In the genomic region with DNA sequence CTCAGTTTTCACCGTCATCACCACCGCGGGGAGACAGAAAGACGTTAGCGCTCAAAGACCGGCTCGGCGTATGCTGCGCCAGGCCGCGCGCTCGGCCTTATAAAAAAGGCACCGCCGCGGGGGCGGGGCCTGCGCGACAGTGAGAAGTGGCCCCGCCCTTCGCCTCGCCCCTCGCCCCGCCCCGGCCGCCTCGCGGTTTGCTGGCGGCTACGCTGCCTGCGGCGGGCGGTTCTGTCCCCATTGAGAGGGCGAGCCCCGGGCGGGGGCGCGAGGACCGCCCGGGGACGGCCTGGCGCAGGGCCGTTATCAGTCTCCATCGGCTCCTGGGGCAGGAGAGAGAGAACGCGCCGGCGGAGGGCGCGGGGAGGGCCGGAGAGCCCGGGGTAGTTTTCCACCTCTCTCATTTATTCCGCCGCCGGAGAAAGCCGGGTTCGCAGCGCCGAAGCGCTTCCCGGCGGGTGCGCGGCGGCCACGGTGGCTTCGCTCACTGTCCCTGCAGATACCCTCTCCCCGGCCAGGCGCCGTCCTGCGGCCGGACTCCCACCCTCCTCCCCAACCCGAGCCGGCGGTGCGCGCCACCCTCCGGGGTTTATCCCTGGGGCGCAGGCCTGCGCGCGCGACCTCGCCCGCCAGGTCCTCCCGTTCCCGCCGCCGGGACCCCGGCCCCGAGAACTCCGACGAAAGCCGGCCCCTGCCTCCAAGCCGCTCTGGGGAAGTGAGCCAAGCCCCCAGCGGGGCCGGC, we compare ENCODE assay signal across 1 cellular context.
TF ChIP-seq lines count a peak whose summit lies in the region.

No MANE protein-coding gene starts in this region.

TF ChIP-seq in HEK293, 187 proteins besides CTCF, POLR2A, EP300 and RAD21 (continued from another document):
- TF ChIP-seq ZNF169 (tag by site-specific recombination; IDR thresholded peaks at IDR 0.05): no peak
- 0 out of 2 replicates have a peak, but pooled peaks have one; percentile 21 for TF ChIP-seq ZBTB7A (tag by site-specific recombination; IDR thresholded peaks at IDR 0.05; ENCODE audit: low read depth)
- peak; percentile 76; the same call in 1 of the 2 replicates for TF ChIP-seq KLF10 (tag by site-specific recombination; IDR thresholded peaks at IDR 0.05)
- TF ChIP-seq, protein P1, sequence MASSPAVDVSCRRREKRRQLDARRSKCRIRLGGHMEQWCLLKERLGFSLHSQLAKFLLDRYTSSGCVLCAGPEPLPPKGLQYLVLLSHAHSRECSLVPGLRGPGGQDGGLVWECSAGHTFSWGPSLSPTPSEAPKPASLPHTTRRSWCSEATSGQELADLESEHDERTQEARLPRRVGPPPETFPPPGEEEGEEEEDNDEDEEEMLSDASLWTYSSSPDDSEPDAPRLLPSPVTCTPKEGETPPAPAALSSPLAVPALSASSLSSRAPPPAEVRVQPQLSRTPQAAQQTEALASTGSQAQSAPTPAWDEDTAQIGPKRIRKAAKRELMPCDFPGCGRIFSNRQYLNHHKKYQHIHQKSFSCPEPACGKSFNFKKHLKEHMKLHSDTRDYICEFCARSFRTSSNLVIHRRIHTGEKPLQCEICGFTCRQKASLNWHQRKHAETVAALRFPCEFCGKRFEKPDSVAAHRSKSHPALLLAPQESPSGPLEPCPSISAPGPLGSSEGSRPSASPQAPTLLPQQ (tag by site-specific recombination; IDR thresholded peaks at IDR 0.05): 0 out of 2 replicates have a peak, but pooled peaks have one; percentile 40
- no peak for TF ChIP-seq SCRT2 (tag by site-specific recombination; IDR thresholded peaks at IDR 0.05)
- peak; percentile 55; the same call in 1 of the 2 replicates for TF ChIP-seq EGR2 (tag by site-specific recombination; IDR thresholded peaks at IDR 0.05; ENCODE audit: low read depth)
- TF ChIP-seq KLF8 (tag by site-specific recombination; IDR thresholded peaks at IDR 0.05): peak; percentile 88
- TF ChIP-seq GLIS1 (tag by site-specific recombination; IDR thresholded peaks at IDR 0.05): peak; percentile 60; the same call in 1 of the 2 replicates
- 0 out of 2 replicates have a peak, but pooled peaks have one; percentile 12 for TF ChIP-seq ZBTB48 (tag by site-specific recombination; IDR thresholded peaks at IDR 0.05)
- TF ChIP-seq, protein P2, sequence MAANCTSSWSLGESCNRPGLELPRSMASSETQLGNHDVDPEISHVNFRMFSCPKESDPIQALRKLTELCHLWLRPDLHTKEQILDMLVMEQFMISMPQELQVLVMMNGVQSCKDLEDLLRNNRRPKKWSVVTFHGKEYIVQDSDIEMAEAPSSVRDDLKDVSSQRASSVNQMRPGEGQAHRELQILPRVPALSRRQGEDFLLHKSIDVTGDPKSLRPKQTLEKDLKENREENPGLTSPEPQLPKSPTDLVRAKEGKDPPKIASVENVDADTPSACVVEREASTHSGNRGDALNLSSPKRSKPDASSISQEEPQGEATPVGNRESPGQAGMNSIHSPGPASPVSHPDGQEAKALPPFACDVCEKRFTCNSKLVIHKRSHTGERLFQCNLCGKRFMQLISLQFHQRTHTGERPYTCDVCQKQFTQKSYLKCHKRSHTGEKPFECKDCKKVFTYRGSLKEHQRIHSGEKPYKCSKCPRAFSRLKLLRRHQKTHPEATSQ (tag by site-specific recombination; IDR thresholded peaks at IDR 0.05): peak; percentile 55; the same call in 1 of the 2 replicates
- peak; percentile 16; the same call in 1 of the 2 replicates for TF ChIP-seq ZNF623 (tag by site-specific recombination; IDR thresholded peaks at IDR 0.05)
- TF ChIP-seq SP2 (tag by site-specific recombination; IDR thresholded peaks at IDR 0.05): peak; percentile 15
- TF ChIP-seq ZNF792 (tag by site-specific recombination; IDR thresholded peaks at IDR 0.05): 0 out of 2 replicates have a peak, but pooled peaks have one; percentile 32
- TF ChIP-seq FEZF1 (tag by site-specific recombination; IDR thresholded peaks at IDR 0.05): 0 out of 2 replicates have a peak, but pooled peaks have one; percentile 5
- TF ChIP-seq GLIS2 (tag by site-specific recombination; IDR thresholded peaks at IDR 0.05): peak; percentile 76
- TF ChIP-seq KLF9 (tag by site-specific recombination; IDR thresholded peaks at IDR 0.05; ENCODE audit: low read depth): peak; percentile 50; the same call in 1 of the 2 replicates
- 0 out of 2 replicates have a peak, but pooled peaks have one; percentile 48 for TF ChIP-seq ZNF501 (tag by site-specific recombination; IDR thresholded peaks at IDR 0.05)
- TF ChIP-seq ZBTB20 (tag by site-specific recombination; IDR thresholded peaks at IDR 0.05): peak; percentile 70; the same call in 1 of the 2 replicates
- TF ChIP-seq OSR2 (tag by site-specific recombination; IDR thresholded peaks at IDR 0.05): 0 out of 2 replicates have a peak, but pooled peaks have one; percentile 28
- TF ChIP-seq SP3 (tag by site-specific recombination; IDR thresholded peaks at IDR 0.05): peak; percentile 87
- TF ChIP-seq ZXDB (tag by site-specific recombination; IDR thresholded peaks at IDR 0.05): peak; percentile 57; the same call in 1 of the 2 replicates
- TF ChIP-seq, protein P3, sequence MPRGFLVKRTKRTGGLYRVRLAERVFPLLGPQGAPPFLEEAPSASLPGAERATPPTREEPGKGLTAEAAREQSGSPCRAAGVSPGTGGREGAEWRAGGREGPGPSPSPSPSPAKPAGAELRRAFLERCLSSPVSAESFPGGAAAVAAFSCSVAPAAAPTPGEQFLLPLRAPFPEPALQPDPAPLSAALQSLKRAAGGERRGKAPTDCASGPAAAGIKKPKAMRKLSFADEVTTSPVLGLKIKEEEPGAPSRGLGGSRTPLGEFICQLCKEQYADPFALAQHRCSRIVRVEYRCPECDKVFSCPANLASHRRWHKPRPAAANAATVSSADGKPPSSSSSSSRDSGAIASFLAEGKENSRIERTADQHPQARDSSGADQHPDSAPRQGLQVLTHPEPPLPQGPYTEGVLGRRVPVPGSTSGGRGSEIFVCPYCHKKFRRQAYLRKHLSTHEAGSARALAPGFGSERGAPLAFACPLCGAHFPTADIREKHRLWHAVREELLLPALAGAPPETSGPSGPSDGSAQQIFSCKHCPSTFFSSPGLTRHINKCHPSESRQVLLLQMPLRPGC (tag by site-specific recombination; IDR thresholded peaks at IDR 0.05): peak; percentile 11; the same call in 1 of the 2 replicates
- TF ChIP-seq ZFHX2 (tag by site-specific recombination; conservative IDR thresholded peaks at IDR 0.05): peak; percentile 64
- peak; percentile 31; the same call in 1 of the 2 replicates for TF ChIP-seq ZNF610 (tag by site-specific recombination; IDR thresholded peaks at IDR 0.05; ENCODE audit: borderline replicate concordance)
- TF ChIP-seq, protein P4, sequence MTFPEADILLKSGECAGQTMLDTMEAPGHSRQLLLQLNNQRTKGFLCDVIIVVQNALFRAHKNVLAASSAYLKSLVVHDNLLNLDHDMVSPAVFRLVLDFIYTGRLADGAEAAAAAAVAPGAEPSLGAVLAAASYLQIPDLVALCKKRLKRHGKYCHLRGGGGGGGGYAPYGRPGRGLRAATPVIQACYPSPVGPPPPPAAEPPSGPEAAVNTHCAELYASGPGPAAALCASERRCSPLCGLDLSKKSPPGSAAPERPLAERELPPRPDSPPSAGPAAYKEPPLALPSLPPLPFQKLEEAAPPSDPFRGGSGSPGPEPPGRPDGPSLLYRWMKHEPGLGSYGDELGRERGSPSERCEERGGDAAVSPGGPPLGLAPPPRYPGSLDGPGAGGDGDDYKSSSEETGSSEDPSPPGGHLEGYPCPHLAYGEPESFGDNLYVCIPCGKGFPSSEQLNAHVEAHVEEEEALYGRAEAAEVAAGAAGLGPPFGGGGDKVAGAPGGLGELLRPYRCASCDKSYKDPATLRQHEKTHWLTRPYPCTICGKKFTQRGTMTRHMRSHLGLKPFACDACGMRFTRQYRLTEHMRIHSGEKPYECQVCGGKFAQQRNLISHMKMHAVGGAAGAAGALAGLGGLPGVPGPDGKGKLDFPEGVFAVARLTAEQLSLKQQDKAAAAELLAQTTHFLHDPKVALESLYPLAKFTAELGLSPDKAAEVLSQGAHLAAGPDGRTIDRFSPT (tag by site-specific recombination; IDR thresholded peaks at IDR 0.05): peak; percentile 76; the same call in 1 of the 2 replicates
- TF ChIP-seq, protein P5, sequence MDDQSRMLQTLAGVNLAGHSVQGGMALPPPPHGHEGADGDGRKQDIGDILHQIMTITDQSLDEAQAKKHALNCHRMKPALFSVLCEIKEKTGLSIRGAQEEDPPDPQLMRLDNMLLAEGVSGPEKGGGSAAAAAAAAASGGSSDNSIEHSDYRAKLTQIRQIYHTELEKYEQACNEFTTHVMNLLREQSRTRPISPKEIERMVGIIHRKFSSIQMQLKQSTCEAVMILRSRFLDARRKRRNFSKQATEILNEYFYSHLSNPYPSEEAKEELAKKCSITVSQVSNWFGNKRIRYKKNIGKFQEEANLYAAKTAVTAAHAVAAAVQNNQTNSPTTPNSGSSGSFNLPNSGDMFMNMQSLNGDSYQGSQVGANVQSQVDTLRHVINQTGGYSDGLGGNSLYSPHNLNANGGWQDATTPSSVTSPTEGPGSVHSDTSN (CRISPR knock-in tag; IDR thresholded peaks at IDR 0.05): peak; percentile 58; the same call in 1 of the 2 replicates
TF ChIP-seq in HEK293: peak in this region for 53.
